24 cellular contexts compared by ENCODE assay signal in the genomic region with DNA sequence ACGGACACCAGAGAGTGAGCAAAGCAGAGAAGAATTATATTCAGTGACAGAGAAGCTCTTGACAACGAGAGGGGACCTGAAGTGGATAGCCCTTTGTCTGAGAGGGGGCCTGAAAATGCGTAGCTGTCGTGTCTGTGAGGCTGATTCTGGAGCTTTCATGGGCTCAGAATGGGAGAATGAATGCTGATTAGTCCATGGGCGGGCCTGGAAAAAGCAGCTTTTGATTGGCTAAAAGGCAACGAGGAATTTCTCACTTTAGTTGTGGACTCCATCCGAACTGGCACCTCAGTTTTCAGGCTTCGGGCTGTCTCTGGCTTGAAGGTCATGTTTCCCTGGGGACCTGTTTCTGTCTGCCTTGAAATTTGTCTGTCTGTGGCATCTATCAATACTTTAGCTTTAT.
"Had no signal": no experiment of that assay in that cellular context is flagged by ENCODE, and none has a peak within 500 bp of the region (broad histone marks: within the 10 kb centered on the region; RNA-seq: fewer than 3 reads in every experiment).

No MANE protein-coding gene starts in this region.

- ATAC-seq: activated CD4-positive, alpha-beta T cell treated with anti-CD3 and anti-CD28 coated beads for 36 hours; activated T-helper 17 cell treated with anti-CD3 and anti-CD28 coated beads, Interleukin-2, amount 50 U/mL, for 72 hours; T-cell had no signal

- H3K27me3 ChIP-seq: Peyer's patch, SJCRH30 had no signal

- H3K27ac ChIP-seq: Peyer's patch, RWPE1, SJCRH30, VCaP had no signal

- H3K9me3 ChIP-seq: Peyer's patch, SJCRH30 had no signal

- H3K36me3 ChIP-seq: Peyer's patch, SJCRH30 had no signal

- H3K4me3 ChIP-seq: Peyer's patch, SJCRH30 had no signal

- DNase-seq: activated CD4-positive, alpha-beta memory T cell treated with anti-CD3 and anti-CD28 coated beads, Interleukin-2, amount 10 ng/mL, durations not matched to agents 7 days and 5 days; activated CD4-positive, alpha-beta T cell treated with anti-CD3 and anti-CD28 coated beads for 36 hours; activated CD4-positive, alpha-beta T cell treated with anti-CD3 and anti-CD28 coated beads, Interleukin-2, amount 50 U/mL, for 1 hour; activated naive CD4-positive, alpha-beta T cell treated with anti-CD3 and anti-CD28 coated beads for 36 hours; activated T-cell treated with anti-CD3 and anti-CD28 coated beads for 4 hours; activated T-cell treated with anti-CD3 and anti-CD28 coated beads, Interleukin-2, amount 50 U/mL, for 48 hours; amygdala; MM.1S; NCI-H1105 treated with DMSO at 0.1 percent for 48 hours; NCI-H1694; NCI-H2029; NCI-H510A; NCI-H526 treated with DMSO at 0.1 percent for 48 hours; NCI-H82; NK-92 treated with Interleukin-12 subunit alpha and Interleukin-12 subunit beta, amount 100 ng/mL, for 24 hours; Right ventricle myocardium superior; SJCRH30; T-cell; T-helper 2 cell; T1000 had no signal

- H3K4me1 ChIP-seq: Peyer's patch, SJCRH30 had no signal
